29 cellular contexts compared by ENCODE assay signal in genomic region chr1:70552662-70553061, GRCh38.
"Had no signal": no experiment of that assay in that cellular context is flagged by ENCODE, and none has a peak within 500 bp of the region (broad histone marks: within the 10 kb centered on the region; RNA-seq: fewer than 3 reads in every experiment).

No MANE protein-coding gene starts in this region.

- H3K36me3 Mint-ChIP-seq: immature natural killer cell; naive thymus-derived CD4-positive, alpha-beta T cell; natural killer cell treated with Interleukin-12 subunit alpha and Interleukin-12 subunit beta and Interleukin-15 and Interleukin-18, amount 100 ng/mL, for 72 hours; stimulated activated memory B cell treated with anti-CD40 and anti-IgM and Interleukin-4, amounts not matched to agents 10 μg/mL and 1 μg/mL and 100 μg/mL, for 72 hours; type B pancreatic cell had no signal

- ATAC-seq: left colon; left lung; lower lobe of right lung; mucosa of descending colon; naive thymus-derived CD4-positive, alpha-beta T cell; natural killer cell treated with Interleukin-12 subunit alpha and Interleukin-12 subunit beta and Interleukin-15 and Interleukin-18, amount 100 ng/mL, for 72 hours; right lobe of liver; stimulated activated memory B cell treated with anti-CD40 and anti-IgM and Interleukin-4, amounts not matched to agents 10 μg/mL and 1 μg/mL and 100 μg/mL, for 72 hours; stimulated activated naive CD8-positive, alpha-beta T cell treated with anti-CD3 and anti-CD28 coated beads, Interleukin-15, amount 100 ng/mL, for 72 hours had no signal

- DNase-seq: hypothalamus; immature natural killer cell; kidney; left colon; left lung; lower lobe of right lung; mammary epithelial cell; mesendoderm; midbrain; mucosa of descending colon; naive thymus-derived CD4-positive, alpha-beta T cell; nucleus accumbens; right lobe of liver; stimulated activated CD4-positive, alpha-beta T cell treated with anti-CD3 and anti-CD28 coated beads, Interleukin-1b, Interleukin-23, amount 100 ng/mL, for 48 hours; stimulated activated CD4-positive, alpha-beta T cell treated with anti-CD3 and anti-CD28 coated beads, Interleukin-2, amount 100 ng/mL, for 48 hours; stimulated activated CD4-positive, alpha-beta T cell treated with anti-CD3 and anti-CD28 coated beads, Interleukin-4, amount 100 ng/mL, for 4 hours; stimulated activated CD8-positive, alpha-beta memory T cell treated with anti-CD3 and anti-CD28 coated beads, Interleukin-4, amount 100 ng/mL, for 48 hours; stimulated activated naive CD4-positive, alpha-beta T cell treated with Interleukin-2 at 50 U/mL for 16 hours; stimulated activated naive CD8-positive, alpha-beta T cell treated with anti-CD3 and anti-CD28 coated beads, Interleukin-15, amount 100 ng/mL, for 72 hours; substantia nigra had no signal

- H3K4me1 Mint-ChIP-seq: immature natural killer cell; naive thymus-derived CD4-positive, alpha-beta T cell; neural crest cell; stimulated activated memory B cell treated with anti-CD40 and anti-IgM and Interleukin-4, amounts not matched to agents 10 μg/mL and 1 μg/mL and 100 μg/mL, for 72 hours; stimulated activated naive CD8-positive, alpha-beta T cell treated with anti-CD3 and anti-CD28 coated beads, Interleukin-15, amount 100 ng/mL, for 72 hours had no signal

- H3K27ac Mint-ChIP-seq: immature natural killer cell; naive thymus-derived CD4-positive, alpha-beta T cell; natural killer cell treated with Interleukin-12 subunit alpha and Interleukin-12 subunit beta and Interleukin-15 and Interleukin-18, amount 100 ng/mL, for 72 hours; progenitor cell of endocrine pancreas; stimulated activated memory B cell treated with anti-CD40 and anti-IgM and Interleukin-4, amounts not matched to agents 10 μg/mL and 1 μg/mL and 100 μg/mL, for 72 hours; stimulated activated naive CD8-positive, alpha-beta T cell treated with anti-CD3 and anti-CD28 coated beads, Interleukin-15, amount 100 ng/mL, for 72 hours; type B pancreatic cell had no signal

- H3K9me3 Mint-ChIP-seq: immature natural killer cell; naive thymus-derived CD4-positive, alpha-beta T cell; natural killer cell treated with Interleukin-12 subunit alpha and Interleukin-12 subunit beta and Interleukin-15 and Interleukin-18, amount 100 ng/mL, for 72 hours; neural crest cell; stimulated activated memory B cell treated with anti-CD40 and anti-IgM and Interleukin-4, amounts not matched to agents 10 μg/mL and 1 μg/mL and 100 μg/mL, for 72 hours; stimulated activated naive CD8-positive, alpha-beta T cell treated with anti-CD3 and anti-CD28 coated beads, Interleukin-15, amount 100 ng/mL, for 72 hours; type B pancreatic cell had no signal

- H3K4me3 ChIP-seq: left lung, lower lobe of right lung, mucosa of descending colon, right atrium auricular region, right lobe of liver, smooth muscle cell, tibial nerve, vagina had no signal

- H3K4me3 Mint-ChIP-seq: immature natural killer cell; naive thymus-derived CD4-positive, alpha-beta T cell; natural killer cell treated with Interleukin-12 subunit alpha and Interleukin-12 subunit beta and Interleukin-15 and Interleukin-18, amount 100 ng/mL, for 72 hours; neural crest cell; stimulated activated memory B cell treated with anti-CD40 and anti-IgM and Interleukin-4, amounts not matched to agents 10 μg/mL and 1 μg/mL and 100 μg/mL, for 72 hours; stimulated activated naive CD8-positive, alpha-beta T cell treated with anti-CD3 and anti-CD28 coated beads, Interleukin-15, amount 100 ng/mL, for 72 hours; type B pancreatic cell had no signal
